8 cellular contexts compared by ENCODE assay signal in genomic region chr17:75260679-75261335, GRCh38. TPM values are rescaled to one million over a fixed set of nuclear protein-coding genes. Genes with fewer than 3 reads are reported as not detected.
DNase-seq lines count a peak whose midpoint lies in the region; ATAC-seq and TF ChIP-seq lines count a peak whose summit lies in the region.

No MANE protein-coding gene starts in this region.

- DNase-seq in NCI-H526 treated with DMSO at 0.1 percent for 48 hours (lab: John Stamatoyannopoulos, UW) (peak; percentile 4), NCI-H526 (lab: John Stamatoyannopoulos, UW) (no peak), activated T-cell treated with anti-CD3 and anti-CD28 coated beads for 48 hours (ENCODE audit: low read depth) (peak; percentile 45), heart left ventricle (no peak), kidney glomerular epithelial cell (lab: John Stamatoyannopoulos, UW) (no peak), DMS79 (lab: John Stamatoyannopoulos, UW) (no peak)

- no peak for TF ChIP-seq POLR2A in heart left ventricle (IDR thresholded peaks at IDR 0.05)

- H3K27ac ChIP-seq in heart left ventricle, result peak overlapping the region; percentile 90 to 99 (median 96)
- peak overlapping the region; percentile 97 for H3K27ac ChIP-seq in skeletal muscle tissue (ENCODE audit: low read depth, low read length)

- ATAC-seq in HG03442 (IDR thresholded peaks at IDR 0.05; ENCODE audit: unreplicated experiment), result peak; percentile 20
- ATAC-seq in heart left ventricle, result peak in 1 of 4 donors; percentile 10

- H3K36me3 ChIP-seq in heart left ventricle, result peaks cover 0 to 30% (median 26%) of the 10 kb centered on the region in 9 donors
- H3K36me3 ChIP-seq in skeletal muscle tissue (ENCODE audit: control insufficient read depth in 3 of 3, insufficient read depth in 3 of 3, low read length in 3 of 3), result peaks cover 16 to 23% (median 19%) of the 10 kb centered on the region in 3 donors

- H3K4me3 ChIP-seq in heart left ventricle, result peak overlapping the region; percentile 77 to 100 (median 96)
- H3K4me3 ChIP-seq in skeletal muscle tissue (ENCODE audit: low read length in 3 of 3), result peak overlapping the region; percentile 98 to 100 (median 99)

- H3K9me3 ChIP-seq in heart left ventricle, result no peaks in the 10 kb centered on the region
- no peaks in the 10 kb centered on the region for H3K9me3 ChIP-seq in skeletal muscle tissue (ENCODE audit: control insufficient read depth in 3 of 3, low read length in 3 of 3)

- H3K27me3 ChIP-seq in heart left ventricle (no peaks in the 10 kb centered on the region), skeletal muscle tissue (ENCODE audit: control insufficient read depth in 3 of 3, insufficient read depth in 3 of 3, low read length in 3 of 3) (no peaks in the 10 kb centered on the region)

- intact Hi-C loops in heart left ventricle (cut with DNase I), result no loop called here

- 1 to 3% (median 2%) methylated on average over 20 to 31 of the region's 31 CpGs for WGBS in heart left ventricle, 4 donors

- H3K4me1 ChIP-seq in heart left ventricle (peaks cover 17 to 43% (median 28%) of the 10 kb centered on the region in 12 donors), skeletal muscle tissue (ENCODE audit: control insufficient read depth in 3 of 3, insufficient read depth in 3 of 3, low read length in 3 of 3) (peaks cover 28 to 36% (median 30%) of the 10 kb centered on the region in 3 donors)

- peak in 2 of 12 donors; percentile 14 to 19 for TF ChIP-seq CTCF in heart left ventricle (IDR thresholded peaks at IDR 0.05)

- peak overlapping the region; percentile 99 to 100 (median 99) for H3K9ac ChIP-seq in skeletal muscle tissue (ENCODE audit: low read depth in 1 of 3, low read length in 3 of 3)

RNA-seq across cellular contexts. Expression of gene GGA3, which starts 0.6 kb away (rescaled TPM):
- total RNA-seq in heart left ventricle (10 to 100 TPM; 15.8 to 31.0 (median 23.3) TPM), skeletal muscle tissue (4.7 TPM)
- polyA plus RNA-seq in heart left ventricle, result 10 to 100 TPM; 13.0 to 22.4 TPM

RNA-seq across cellular contexts. Expression of gene MRPS7, which starts 0.9 kb away (rescaled TPM):
- total RNA-seq in heart left ventricle (100 to 1,000 TPM in 8 of 9 donors, 10 to 100 TPM in 1; 76.7 to 143 (median 116) TPM), skeletal muscle tissue (71.5 TPM)
- polyA plus RNA-seq in heart left ventricle, result 100 to 1,000 TPM; 109 to 110 TPM

RNA-seq across cellular contexts. Expression of gene MIF4GD, which starts 10.2 kb away (rescaled TPM):
- 10 to 100 TPM; 13.1 to 34.7 (median 18.6) TPM for total RNA-seq in heart left ventricle
- 10 to 100 TPM in 1 of 2 donors, 1 to 10 TPM in 1; 8.6 to 27.8 TPM for polyA plus RNA-seq in heart left ventricle
- 7.8 TPM for total RNA-seq in skeletal muscle tissue

RNA-seq across cellular contexts. Expression of gene SLC25A19, which starts 28.4 kb away (rescaled TPM):
- total RNA-seq in heart left ventricle (10 to 100 TPM in 6 of 9 donors, 1 to 10 TPM in 3; 7.0 to 27.9 (median 11.7) TPM), skeletal muscle tissue (1.0 TPM)
- 10 to 100 TPM; 15.9 to 23.3 TPM for polyA plus RNA-seq in heart left ventricle

RNA-seq across cellular contexts. Expression of gene NUP85, which starts 55.3 kb away (rescaled TPM):
- total RNA-seq in heart left ventricle, result 10 to 100 TPM in 8 of 9 donors, 1 to 10 TPM in 1; 9.4 to 40.9 (median 21.5) TPM
- polyA plus RNA-seq in heart left ventricle, result 10 to 100 TPM; 14.3 to 27.6 TPM
- total RNA-seq in skeletal muscle tissue, result 22.4 TPM

Comparison
In these comparisons a context has a peak if more than half of its experiments do, and no peak if none do; other contexts are left out.
1. DNase-seq: peak in NCI-H526 treated with DMSO at 0.1 percent for 48 hours (single experiment) and activated T-cell treated with anti-CD3 and anti-CD28 coated beads for 48 hours (single experiment); none in NCI-H526 (0 of 2), heart left ventricle (0 of 5), kidney glomerular epithelial cell (single experiment) and DMS79 (single experiment).